8 cellular contexts compared by ENCODE assay signal in genomic region chr12:95790025-95790911, GRCh38. TPM values are rescaled to one million over a fixed set of nuclear protein-coding genes. Genes with fewer than 3 reads are reported as not detected.
DNase-seq lines count a peak whose midpoint lies in the region; ATAC-seq, FAIRE-seq and TF ChIP-seq lines count a peak whose summit lies in the region.

Gene NTN4 (minus strand): TSS chr12:95790764. CDS start chr12:95790309, 455 bp downstream.

- intact Hi-C loops in kidney (cut with DNase I): no loop called here

- H3K27ac ChIP-seq in SJCRH30 (peak within 1 kb of the TSS; percentile 22; the same call in 1 of the 2 replicates), kidney (ENCODE audit: low read depth in 2 of 2, low read length in 2 of 2) (peak within 1 kb of the TSS; percentile 83 to 94)

- no peak for FAIRE-seq in kidney (lab: Jason Lieb, UNC)

- H3K9ac ChIP-seq in kidney (ENCODE audit: low read length in 2 of 2): peak within 1 kb of the TSS; percentile 44 to 84

- no peaks in the 10 kb centered on the region for H3K9me3 ChIP-seq in SJCRH30 (replicated peaks)
- no peaks in the 10 kb centered on the region for H3K9me3 ChIP-seq in kidney (ENCODE audit: control insufficient read depth in 1 of 2, low read length in 2 of 2)

- ATAC-seq in HG02884 (IDR thresholded peaks at IDR 0.05; ENCODE audit: unreplicated experiment): no peak

- peak; percentile 72 for DNase-seq in DMS53 (lab: John Stamatoyannopoulos, UW)
- peak; percentile 45 for DNase-seq in HCEC 1CT
- peak; percentile 36 to 47 for DNase-seq in SJCRH30
- DNase-seq in cardiac fibroblast (ENCODE audit: low read depth in 2 of 2): peak; percentile 39 to 47
- peak; percentile 82 for DNase-seq in kidney
- peak; percentile 4 to 12 for DNase-seq in stimulated activated CD4-positive, alpha-beta T cell treated with anti-CD3 and anti-CD28 coated beads, Interleukin-4, amount 100 ng/mL, for 48 hours (ENCODE audit: low read depth in 2 of 2)
- DNase-seq in kidney glomerular epithelial cell (lab: John Stamatoyannopoulos, UW): no peak

- H3K4me1 ChIP-seq in SJCRH30 (peaks cover 9% of the 10 kb centered on the region), kidney (ENCODE audit: control insufficient read depth in 1 of 2, insufficient read depth in 1 of 2, low read depth in 1 of 2, low read length in 2 of 2) (peaks cover 17% of the 10 kb centered on the region in 2 donors)

- no peak for TF ChIP-seq CTCF in cardiac fibroblast (IDR thresholded peaks at IDR 0.05; ENCODE audit: low read depth, low read length)
- TF ChIP-seq CTCF in kidney (IDR thresholded peaks at IDR 0.05; ENCODE audit: borderline replicate concordance, extremely low read depth, insufficient read depth): no peak

- peaks cover 13% of the 10 kb centered on the region for H3K27me3 ChIP-seq in SJCRH30

- H3K36me3 ChIP-seq in SJCRH30 (no peaks in the 10 kb centered on the region), kidney (ENCODE audit: control insufficient read depth in 1 of 2, insufficient read depth in 2 of 2, low read length in 2 of 2) (no peaks in the 10 kb centered on the region)

- peak within 1 kb of the TSS; percentile 71 for H3K4me3 ChIP-seq in SJCRH30
- peak within 1 kb of the TSS; percentile 67 to 74 for H3K4me3 ChIP-seq in cardiac fibroblast (replicated peaks in 1 of 2; ENCODE audit: low read depth in 2 of 2, low read length in 2 of 2)
- H3K4me3 ChIP-seq in kidney (ENCODE audit: low read length in 2 of 2): peak within 1 kb of the TSS; percentile 65 to 83

RNA-seq across cellular contexts. Expression of gene NTN4, which starts in this region (rescaled TPM):
- 1.7 and 2.7 TPM in 2 replicates for total RNA-seq in SJCRH30 (2014; rRNA removed; shearing (Covaris generic))
- 83.2 TPM for total RNA-seq in kidney
- polyA plus RNA-seq in kidney (ENCODE audit: insufficient read depth, low read depth, low replicate concordance): 71.0 TPM

Comparison
In these comparisons a context has a peak if more than half of its experiments do, and no peak if none do; other contexts are left out.
1. RNA of gene NTN4 (total RNA-seq): 83.2 TPM in kidney (single experiment); 1.7 to 2.7 TPM in SJCRH30; every median in the first group is over 10 times any median in the second.
2. Peak in every context shown above with its lines, with median percentiles within 50 percentile points of each other: H3K4me3 ChIP-seq.